Comparison of ENCODE assay signal across 8 cellular contexts in the genomic region with DNA sequence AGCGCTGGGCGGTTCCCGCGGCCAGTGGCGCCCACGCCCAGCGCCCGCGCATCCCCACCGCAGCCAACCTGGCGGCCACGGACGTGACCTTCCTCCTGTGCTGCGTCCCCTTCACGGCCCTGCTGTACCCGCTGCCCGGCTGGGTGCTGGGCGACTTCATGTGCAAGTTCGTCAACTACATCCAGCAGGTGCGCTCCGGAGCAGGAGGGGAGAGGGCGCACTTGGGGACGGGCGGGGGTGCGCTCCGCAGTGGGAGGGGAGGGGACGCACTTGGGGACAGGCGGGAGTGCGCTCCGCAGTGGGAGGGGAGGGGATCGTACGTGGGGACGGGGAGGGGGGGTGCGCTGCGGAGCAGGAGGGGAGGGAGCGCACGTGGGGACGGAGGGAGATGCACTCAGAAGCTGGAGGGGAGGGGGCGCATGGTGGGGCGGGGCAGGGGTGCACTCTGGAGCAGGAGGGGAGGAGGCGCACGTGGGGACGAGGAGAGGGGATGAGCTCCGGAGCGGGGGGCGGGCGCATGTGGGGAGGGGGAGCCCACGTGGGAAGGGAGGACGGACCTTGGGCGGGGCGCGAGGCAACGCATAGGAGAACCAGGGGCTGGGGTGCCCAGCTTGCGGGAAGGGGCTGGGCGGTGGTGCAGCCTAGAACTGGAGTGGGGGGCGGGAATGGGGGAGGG. TPM values are rescaled to one million over a fixed set of nuclear protein-coding genes. Genes with fewer than 3 reads are reported as not detected.
DNase-seq lines count a peak whose midpoint lies in the region; TF ChIP-seq lines count a peak whose summit lies in the region.
"Had no signal": no experiment of that assay in that cellular context is flagged by ENCODE, and none has a peak within 500 bp of the region (broad histone marks: within the 10 kb centered on the region; RNA-seq: fewer than 3 reads in every experiment).

No MANE protein-coding gene starts in this region.

- H3K9ac ChIP-seq in OCI-LY3 (ENCODE audit: low read length): peak overlapping the region; percentile 72
- no peak overlapping the region for H3K9ac ChIP-seq in iPS-15b (ENCODE audit: low read depth, low read length)

- peak overlapping the region; percentile 93 for H3K4me2 ChIP-seq in OCI-LY3 (ENCODE audit: low read length)
- no peak overlapping the region for H3K4me2 ChIP-seq in OCI-LY7 (ENCODE audit: low read length)

- H3K27ac ChIP-seq in OCI-LY3 (ENCODE audit: low read length): peak overlapping the region; percentile 66
- no peak overlapping the region for H3K27ac ChIP-seq in OCI-LY7 (ENCODE audit: low read depth, low read length, poor library complexity, severe bottlenecking)

- H3K9me3 ChIP-seq in OCI-LY3 (ENCODE audit: insufficient read depth, low read length) (no peaks in the 10 kb centered on the region), iPS-15b (ENCODE audit: control insufficient read depth, insufficient read depth, low read length) (no peaks in the 10 kb centered on the region), OCI-LY7 (ENCODE audit: low read length) (no peaks in the 10 kb centered on the region)

- H4K20me1 ChIP-seq in OCI-LY3 (ENCODE audit: insufficient read depth, low read length) (no peaks in the 10 kb centered on the region), OCI-LY7 (ENCODE audit: insufficient read depth, low read length) (no peaks in the 10 kb centered on the region)

- H3K4me3 ChIP-seq in H7 (ENCODE audit: insufficient read depth, low read depth, low read length): peak overlapping the region; percentile 63
- H3K4me3 ChIP-seq in OCI-LY3 (ENCODE audit: low read length): peak overlapping the region; percentile 78
- peak overlapping the region; percentile 62 for H3K4me3 ChIP-seq in iPS-15b (ENCODE audit: low read depth, low read length)
- H3K4me3 ChIP-seq in OCI-LY7 (ENCODE audit: low read depth, low read length, poor library complexity, severe bottlenecking): no peak overlapping the region

- peaks cover 58% of the 10 kb centered on the region for H3K27me3 ChIP-seq in H7 (ENCODE audit: control insufficient read depth, insufficient read depth, low read length)
- no peaks in the 10 kb centered on the region for H3K27me3 ChIP-seq in OCI-LY3 (ENCODE audit: low read depth, low read length)
- peaks cover 31% of the 10 kb centered on the region for H3K27me3 ChIP-seq in iPS-15b (ENCODE audit: control insufficient read depth, insufficient read depth, low read length)

- TF ChIP-seq CTCF in OCI-LY3 (IDR thresholded peaks at IDR 0.05; ENCODE audit: low read depth, low read length): no peak
- no peak for TF ChIP-seq CTCF in OCI-LY7 (conservative IDR thresholded peaks at IDR 0.05; ENCODE audit: low read length)

- DNase-seq in H7: peak; percentile 86
- DNase-seq in Ammon's horn (ENCODE audit: low spot score): no peak
- DNase-seq in DMS114 treated with DMSO at 0.1 percent for 48 hours (lab: John Stamatoyannopoulos, UW; ENCODE audit: unreplicated experiment): no peak
- no peak for DNase-seq in OCI-LY7 (ENCODE audit: low spot score)
- DNase-seq: Kasumi-1, SIG-M5 had no signal

- no TSS peak for BruUV-seq in OCI-LY7 (replicated peaks; lab: Mats Ljungman, UMichigan)

- intact Hi-C loops in OCI-LY7 (cut with micrococcal nuclease; ENCODE audit: unreplicated experiment): no loop called here

- no peak overlapping the region for H2AFZ ChIP-seq in OCI-LY3 (ENCODE audit: low read depth, low read length)
- no peak overlapping the region for H2AFZ ChIP-seq in OCI-LY7 (ENCODE audit: low read length)

- H3K4me1 ChIP-seq in OCI-LY3 (ENCODE audit: low read length) (peaks cover 26% of the 10 kb centered on the region), iPS-15b (ENCODE audit: control insufficient read depth, insufficient read depth, low read length) (peaks cover under 1% of the 10 kb centered on the region), OCI-LY7 (ENCODE audit: insufficient read depth, low read length, poor library complexity, severe bottlenecking) (peaks cover 11% of the 10 kb centered on the region)

- H3K79me2 ChIP-seq in OCI-LY3 (ENCODE audit: low read length) (peaks cover 3% of the 10 kb centered on the region), OCI-LY7 (ENCODE audit: insufficient read depth, low read depth, low read length) (no peaks in the 10 kb centered on the region)

- POLR2A ChIA-PET in OCI-LY7 (lab: Charles Lee): no interaction called here

- no peaks in the 10 kb centered on the region for H3K9me2 ChIP-seq in OCI-LY7 (ENCODE audit: insufficient read depth, low read length)

- H3K36me3 ChIP-seq in H7 (replicated peaks; ENCODE audit: control insufficient read depth, insufficient read depth, low read length) (no peaks in the 10 kb centered on the region), OCI-LY3 (replicated peaks; ENCODE audit: low read depth, low read length) (peaks cover under 1% of the 10 kb centered on the region), iPS-15b (ENCODE audit: control insufficient read depth, insufficient read depth, low read length) (no peaks in the 10 kb centered on the region), OCI-LY7 (ENCODE audit: insufficient read depth, low read length) (no peaks in the 10 kb centered on the region)

- CTCF ChIA-PET in OCI-LY7 (lab: Charles Lee; ENCODE audit: unreplicated experiment): interaction anchor here (0.5 kb wide), 1 partner anchor 9 kb away, joined by 6 read pairs; no protein-coding TSS in a partner anchor

RNA-seq across cellular contexts. Expression of gene KISS1R, which starts 1.5 kb away (rescaled TPM):
- total RNA-seq in H7 (2014; rRNA removed; shearing (Covaris generic)): 0.67 and 1.4 TPM in 2 replicates
- not detected in 2 replicates for total RNA-seq in OCI-LY7 (2014; rRNA removed; shearing (Covaris generic))
- not detected in 2 replicates for total RNA-seq in OCI-LY7 (2022)

RNA-seq across cellular contexts. Expression of gene R3HDM4, which starts 5.6 kb away (rescaled TPM):
- total RNA-seq in H7 (2014; rRNA removed; shearing (Covaris generic)): 47.5 and 49.9 TPM in 2 replicates
- total RNA-seq in OCI-LY7 (2014; rRNA removed; shearing (Covaris generic)): 39.5 and 43.5 TPM in 2 replicates
- 64.9 and 75.2 TPM in 2 replicates for total RNA-seq in OCI-LY7 (2022)

RNA-seq across cellular contexts. Expression of gene ARID3A, which starts 7.2 kb away (rescaled TPM):
- 85.4 and 92.6 TPM in 2 replicates for total RNA-seq in H7 (2014; rRNA removed; shearing (Covaris generic))
- total RNA-seq in OCI-LY7 (2014; rRNA removed; shearing (Covaris generic)): 7.9 and 9.9 TPM in 2 replicates
- total RNA-seq in OCI-LY7 (2022): 21.6 and 23.5 TPM in 2 replicates

RNA-seq across cellular contexts. Expression of gene RNU6-9, which starts 25.3 kb away (rescaled TPM):
- not detected in 2 replicates for total RNA-seq in H7 (2014; rRNA removed; shearing (Covaris generic))
- total RNA-seq in OCI-LY7 (2014; rRNA removed; shearing (Covaris generic)): not detected in 2 replicates
- total RNA-seq in OCI-LY7 (2022): not detected in 2 replicates

RNA-seq across cellular contexts. Expression of gene MED16, which starts 25.6 kb away (rescaled TPM):
- total RNA-seq in H7 (2014; rRNA removed; shearing (Covaris generic)): 29.5 and 36.2 TPM in 2 replicates
- 12.9 and 19.1 TPM in 2 replicates for total RNA-seq in OCI-LY7 (2014; rRNA removed; shearing (Covaris generic))
- 54.3 and 61.4 TPM in 2 replicates for total RNA-seq in OCI-LY7 (2022)
